In the genomic region with DNA sequence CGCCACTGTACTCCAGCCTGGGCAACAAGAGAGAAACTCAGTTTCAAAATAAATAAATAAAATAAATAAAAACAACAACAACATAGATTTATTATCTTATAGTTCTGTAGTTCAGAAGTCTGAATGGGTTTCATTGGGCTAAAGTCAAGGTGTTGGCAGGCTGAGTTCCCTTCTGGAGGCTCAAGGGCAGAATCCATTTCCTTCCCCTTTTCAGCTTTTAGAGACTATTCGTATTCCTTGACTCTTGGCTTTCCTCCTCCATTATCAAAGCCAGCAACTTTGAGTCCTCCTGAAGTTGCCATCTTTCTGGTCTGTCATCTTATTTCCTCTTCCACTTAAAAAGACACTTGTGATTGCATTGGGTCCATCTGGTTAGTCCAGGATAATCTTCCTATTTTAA, we compare ENCODE assay signal across 16 cellular contexts.
"Had no signal": no experiment of that assay in that cellular context is flagged by ENCODE, and none has a peak within 500 bp of the region (broad histone marks: within the 10 kb centered on the region; RNA-seq: fewer than 3 reads in every experiment).

No MANE protein-coding gene starts in this region.

- H2AFZ ChIP-seq: hepatocyte, parathyroid adenoma had no signal

- H3K4me2 ChIP-seq: hepatocyte had no signal

- H3K27ac ChIP-seq: coronary artery, esophagus muscularis mucosa, hepatocyte, parathyroid adenoma had no signal

- H3K79me2 ChIP-seq: parathyroid adenoma had no signal

- H3K36me3 ChIP-seq: esophagus muscularis mucosa, left lung had no signal

- DNase-seq: activated CD4-positive, alpha-beta T cell treated with anti-CD3 and anti-CD28 coated beads for 36 hours; activated CD8-positive, alpha-beta T cell treated with anti-CD3 and anti-CD28 coated beads for 36 hours; activated gamma-delta T cell; activated T-cell treated with anti-CD3 and anti-CD28 coated beads, Interleukin-2, amount 50 U/mL, for 48 hours; amniotic stem cell; effector CD4-positive, alpha-beta T cell; left lung; naive B cell; stimulated activated CD4-positive, alpha-beta T cell treated with anti-CD3 and anti-CD28 coated beads, Interleukin-1b, Interleukin-23, amount 100 ng/mL, for 48 hours; stimulated activated naive CD8-positive, alpha-beta T cell treated with anti-CD3 and anti-CD28 coated beads, Interleukin-15, amount 100 ng/mL, for 72 hours had no signal

- H3K4me3 ChIP-seq: coronary artery, esophagus muscularis mucosa, hepatocyte, left lung had no signal

- FAIRE-seq: keratinocyte had no signal

- H3K4me1 ChIP-seq: esophagus muscularis mucosa, parathyroid adenoma had no signal

- H3K9ac ChIP-seq: parathyroid adenoma had no signal

- H3K9me3 ChIP-seq: esophagus muscularis mucosa, left lung had no signal

- ATAC-seq: activated CD4-positive, alpha-beta T cell treated with anti-CD3 and anti-CD28 coated beads for 36 hours; activated CD8-positive, alpha-beta T cell treated with anti-CD3 and anti-CD28 coated beads for 36 hours; activated naive CD4-positive, alpha-beta T cell treated with anti-CD3 and anti-CD28 coated beads, Interleukin-2, amount 50 U/mL, for 72 hours; left lung; stimulated activated naive CD8-positive, alpha-beta T cell treated with anti-CD3 and anti-CD28 coated beads, Interleukin-15, amount 100 ng/mL, for 72 hours had no signal
